ENCODE assay signal across 8 cellular contexts in genomic region chr2:675982-676646, GRCh38. TPM values are rescaled to one million over a fixed set of nuclear protein-coding genes. Genes with fewer than 3 reads are reported as not detected.
A peak's percentile ranks its signal among the peaks of the same experiment; 100 is the strongest.
DNase-seq lines count a peak whose midpoint lies in the region; ATAC-seq, FAIRE-seq and TF ChIP-seq lines count a peak whose summit lies in the region.

No MANE protein-coding gene starts in this region.

- POLR2A ChIA-PET in Caco-2 (lab: Charles Lee), result interaction anchor here (0.5 to 1.0 kb wide), 2 partner anchors 9 to 412 kb away, joined by 3 to 4 read pairs; no protein-coding TSS in a partner anchor
- POLR2A ChIA-PET in GM12878 (lab: Charles Lee), result interaction anchor here (0.5 kb wide), 1 partner anchor 148 kb away, joined by 3 read pairs; no protein-coding TSS in a partner anchor

- H3K9ac ChIP-seq in OCI-LY3 (ENCODE audit: low read length) (peak overlapping the region; percentile 45; the same call in 1 of the 2 replicates), GM12878 (ENCODE audit: control insufficient read depth, insufficient read depth, low read length) (peak overlapping the region; percentile 44; the same call in 1 of the 2 replicates)

- H3K4me3 ChIP-seq in Caco-2 (ENCODE audit: low read depth, low read length) (peak overlapping the region; percentile 81), OCI-LY3 (ENCODE audit: low read length) (peak overlapping the region; percentile 87), GM12878 (peak overlapping the region; percentile 81), iPS-18c (ENCODE audit: insufficient read depth, low read depth, low read length) (peak overlapping the region; percentile 88), small intestine (ENCODE audit: low read depth in 1 of 2, low read length in 2 of 2) (peak overlapping the region; percentile 23 to 63)

- no peak for TF ChIP-seq CTCF in Caco-2 (IDR thresholded peaks at IDR 0.05; ENCODE audit: insufficient read depth in 1 of 2, low read depth in 1 of 2, low read length in 1 of 2, severe bottlenecking in 1 of 2, unreplicated experiment in 1 of 2)
- TF ChIP-seq CTCF in OCI-LY3 (IDR thresholded peaks at IDR 0.05; ENCODE audit: low read depth, low read length), result no peak
- TF ChIP-seq CTCF in GM12878 (IDR thresholded peaks at IDR 0.05 in 2 of 3, conservative IDR thresholded peaks at IDR 0.05 in 1 of 3; ENCODE audit: control insufficient read depth in 2 of 3, extremely low read depth in 1 of 3, insufficient read depth in 1 of 3, low read depth in 3 of 3, low read length in 3 of 3), result no peak

- TF ChIP-seq EP300 in GM12878 (IDR thresholded peaks at IDR 0.05; ENCODE audit: borderline replicate concordance in 1 of 2, control insufficient read depth in 1 of 2, low read depth in 2 of 2, low read length in 2 of 2), result no peak

- no peaks in the 10 kb centered on the region for H3K9me3 ChIP-seq in Caco-2
- no peaks in the 10 kb centered on the region for H3K9me3 ChIP-seq in OCI-LY3 (ENCODE audit: insufficient read depth, low read length)
- no peaks in the 10 kb centered on the region; the same call in 2 of the 3 replicates for H3K9me3 ChIP-seq in GM12878 (replicated peaks; ENCODE audit: control insufficient read depth, insufficient read depth, low read length)
- H3K9me3 ChIP-seq in iPS-18c (ENCODE audit: control insufficient read depth, insufficient read depth, low read length), result no peaks in the 10 kb centered on the region
- no peaks in the 10 kb centered on the region for H3K9me3 ChIP-seq in small intestine (ENCODE audit: control insufficient read depth, low read depth)

- DNase-seq in Caco-2, result peak; percentile 50 to 51
- DNase-seq in GM12878 (ENCODE audit: low read depth, low spot score), result no peak
- peak; percentile 28 for DNase-seq in small intestine
- no peak for DNase-seq in SKM-1 treated with dmso at 0.1 percent for 144 hours (lab: John Stamatoyannopoulos, UW; ENCODE audit: unreplicated experiment)

- H3K27ac ChIP-seq in OCI-LY3 (ENCODE audit: low read length) (no peak overlapping the region), GM12878 (ENCODE audit: control insufficient read depth, insufficient read depth) (peak overlapping the region; percentile 42; the same call in 1 of the 2 replicates), small intestine (ENCODE audit: low read depth in 1 of 2, low read length in 1 of 2) (peak overlapping the region in 1 of 2 donors; percentile 82)

- SMC1A ChIA-PET in GM12878 (lab: Charles Lee; ENCODE audit: uncharacterized antibody, unreplicated experiment), result interaction anchor here (1.4 kb wide), 1 partner anchor 19 kb away, joined by 3 read pairs; no protein-coding TSS in a partner anchor

- H3K4me3 Mint-ChIP-seq in Caco-2 (ENCODE audit: unreplicated experiment), result peak overlapping the region; percentile 85

- H3K27me3 ChIP-seq in Caco-2 (replicated peaks; ENCODE audit: control insufficient read depth, insufficient read depth, low read length), result no peaks in the 10 kb centered on the region
- H3K27me3 ChIP-seq in OCI-LY3 (ENCODE audit: low read depth, low read length), result no peaks in the 10 kb centered on the region
- no peaks in the 10 kb centered on the region for H3K27me3 ChIP-seq in GM12878 (replicated peaks in 1 of 2; ENCODE audit: control insufficient read depth in 2 of 2, insufficient read depth in 2 of 2, low read length in 1 of 2)
- no peaks in the 10 kb centered on the region for H3K27me3 ChIP-seq in small intestine (ENCODE audit: control insufficient read depth in 2 of 2, insufficient read depth in 2 of 2, low read length in 2 of 2)

- BruUV-seq in Caco-2 (replicated peaks; lab: Mats Ljungman, UMichigan) (TSS peak; percentile 56), GM12878 (replicated peaks; lab: Mats Ljungman, UMichigan) (TSS peak; percentile 73)

- peaks cover 6% of the 10 kb centered on the region for H3K4me1 ChIP-seq in Caco-2
- peaks cover 15% of the 10 kb centered on the region for H3K4me1 ChIP-seq in OCI-LY3 (ENCODE audit: low read length)
- H3K4me1 ChIP-seq in GM12878 (ENCODE audit: control insufficient read depth, insufficient read depth, low read length), result peaks cover 10% of the 10 kb centered on the region
- peaks cover 0 to 2% of the 10 kb centered on the region in 2 donors for H3K4me1 ChIP-seq in small intestine (ENCODE audit: control insufficient read depth in 2 of 2, insufficient read depth in 1 of 2, low read depth in 1 of 2, low read length in 1 of 2)

- RAD21 ChIA-PET in GM12878 (lab: Charles Lee; ENCODE audit: unreplicated experiment), result no interaction called here

- 14% methylated on average over 18 of the region's 21 CpGs for WGBS in GM12878 (ENCODE audit: insufficient coverage, insufficient replicate concordance, low lambda C conversion rate, missing lambda C conversion rate)
- WGBS in small intestine, 3 donors, result 9 to 21% (median 16%) methylated on average over 21 of the region's 21 CpGs

- peaks cover under 1% of the 10 kb centered on the region for H3K27me3 Mint-ChIP-seq in Caco-2 (ENCODE audit: insufficient read depth, unreplicated experiment)

- no peak for TF ChIP-seq POLR2A in GM12878 (IDR thresholded peaks at IDR 0.05; ENCODE audit: low read depth, low read length)

- H3K4me1 Mint-ChIP-seq in Caco-2 (ENCODE audit: low read depth, unreplicated experiment), result peaks cover 13% of the 10 kb centered on the region

- CTCF ChIA-PET in Caco-2 (lab: Charles Lee), result interaction anchor here (1.0 to 1.1 kb wide), 2 partner anchors 9 to 64 kb away, joined by 3 read pairs; no protein-coding TSS in a partner anchor
- CTCF ChIA-PET in GM12878 (lab: Yijun Ruan, JAX), result no interaction called here

- TF ChIP-seq RAD21 in GM12878 (IDR thresholded peaks at IDR 0.05; ENCODE audit: insufficient read depth, low read depth, low read length), result no peak

- H3K79me2 ChIP-seq in OCI-LY3 (ENCODE audit: low read length) (peaks cover 45% of the 10 kb centered on the region), GM12878 (ENCODE audit: control insufficient read depth, insufficient read depth, low read length) (peaks cover 24% of the 10 kb centered on the region)

- no peaks in the 10 kb centered on the region for H3K9me3 Mint-ChIP-seq in Caco-2 (ENCODE audit: unreplicated experiment)

- peaks cover 12% of the 10 kb centered on the region for H3K36me3 Mint-ChIP-seq in Caco-2 (ENCODE audit: insufficient read depth, unreplicated experiment)

- H4K20me1 ChIP-seq in OCI-LY3 (ENCODE audit: insufficient read depth, low read length), result peaks cover 24% of the 10 kb centered on the region
- 0 out of 2 replicates have a peak, but pooled peaks cover 6% of the 10 kb centered on the region for H4K20me1 ChIP-seq in GM12878 (ENCODE audit: control insufficient read depth, insufficient read depth)

- in situ Hi-C loops in GM12878 (cut with MboI), result loop anchor here (5.0 kb wide), 1 partner anchor 409 kb away; no protein-coding TSS in a partner anchor

- FAIRE-seq in GM12878 (lab: Jason Lieb, UNC) (no peak), small intestine (lab: Jason Lieb, UNC) (no peak)

- H3K4me2 ChIP-seq in OCI-LY3 (ENCODE audit: low read length) (peak overlapping the region; percentile 81), GM12878 (ENCODE audit: control insufficient read depth, insufficient read depth) (peak overlapping the region; percentile 95)

- peak; percentile 20 for ATAC-seq in GM19397 (IDR thresholded peaks at IDR 0.05; ENCODE audit: unreplicated experiment)
- peak; percentile 21 for ATAC-seq in HG03439 (IDR thresholded peaks at IDR 0.05; ENCODE audit: unreplicated experiment)
- ATAC-seq in GM12878, result peak; percentile 50

- H2AFZ ChIP-seq in OCI-LY3 (ENCODE audit: low read depth, low read length), result no peak overlapping the region
- peak overlapping the region; percentile 69 for H2AFZ ChIP-seq in GM12878 (ENCODE audit: control insufficient read depth, low read depth, low read length)

- no peaks in the 10 kb centered on the region; the same call in none of the 2 replicates for H3K36me3 ChIP-seq in Caco-2 (ENCODE audit: control insufficient read depth, insufficient read depth, low read length)
- peaks cover 22% of the 10 kb centered on the region for H3K36me3 ChIP-seq in OCI-LY3 (replicated peaks; ENCODE audit: low read depth, low read length)
- H3K36me3 ChIP-seq in GM12878 (ENCODE audit: control insufficient read depth in 2 of 2, insufficient read depth in 2 of 2, low read length in 1 of 2), result peaks cover 2 to 10% of the 10 kb centered on the region in 2 experiments; a peak in 3 of 4 replicates
- peaks cover 0 to 6% of the 10 kb centered on the region in 2 donors for H3K36me3 ChIP-seq in small intestine (ENCODE audit: control insufficient read depth in 2 of 2, insufficient read depth in 2 of 2, low read length in 2 of 2)

- intact Hi-C loops in Caco-2 (cut with micrococcal nuclease; ENCODE audit: unreplicated experiment) (loop anchor here (1.0 to 2.0 kb wide), 2 partner anchors 65 to 412 kb away; partner anchors contain the start of genes ACP1 and SH3YL1), GM12878 (cut with micrococcal nuclease; ENCODE audit: unreplicated experiment) (no loop called here)

- peak overlapping the region; percentile 97 for H3K27ac Mint-ChIP-seq in Caco-2 (ENCODE audit: unreplicated experiment)

RNA-seq across cellular contexts. Expression of gene TMEM18, which starts 1.1 kb away (rescaled TPM):
- total RNA-seq in Caco-2 (2022) (16.5 and 22.9 TPM in 2 replicates), GM12878 (2014; rRNA removed) (11.2 and 12.7 TPM in 2 replicates), GM12878 (2014; rRNA removed; fragmentation: Illumina TruSeq; extraction: Trizol) (17.6 and 21.8 TPM in 2 replicates), GM12878 (2021) (22.3 and 23.7 TPM in 2 replicates)
- total RNA-seq in GM12878 (2013; cell fraction: nucleolus; rRNA removed), result 30.6 and 33.9 TPM in 2 replicates
- polyA plus RNA-seq in GM12878 (2011; ENCODE audit: low read depth), result 17.2 TPM
- polyA plus RNA-seq in GM12878 (2011; rRNA removed) (33.8 and 44.1 TPM in 2 replicates), GM12878 (2014; fragmentation: Illumina TruSeq; extraction: Trizol) (20.1 and 25.2 TPM in 2 replicates), GM12878 (2014; fragmentation: Nextera tagmentation; extraction: Ambion mirVana) (10 to 100 TPM; 52.0 to 56.3 TPM), GM12878 (2014; rRNA removed) (14.5 and 14.9 TPM in 2 replicates), GM12878 (2016; fragmentation: Nextera tagmentation; extraction: Ambion mirVana) (10 to 100 TPM; 26.8 to 27.0 TPM), small intestine (10 to 100 TPM; 22.1 to 26.5 (median 25.2) TPM)
- polyA plus RNA-seq in GM12878 (2011; cell fraction: cytosol; rRNA removed), result 20.6 and 21.7 TPM in 2 replicates
- polyA plus RNA-seq in GM12878 (2011; cell fraction: nucleus; rRNA removed), result 43.3 and 44.0 TPM in 2 replicates
- 22.5 and 24.7 TPM in 2 replicates for polyA plus RNA-seq in GM12878 (2012)
- polyA minus RNA-seq in GM12878 (2011; rRNA and poly(A)+ RNA removed), result 15.7 and 21.1 TPM in 2 replicates
- polyA minus RNA-seq in GM12878 (2011; cell fraction: cytosol; rRNA and poly(A)+ RNA removed), result 4.6 and 5.1 TPM in 2 replicates
- 14.6 and 25.4 TPM in 2 replicates for polyA minus RNA-seq in GM12878 (2011; cell fraction: nucleus; rRNA and poly(A)+ RNA removed)

Comparison
In these comparisons a context has a peak if more than half of its experiments do, and no peak if none do; other contexts are left out.
1. DNase-seq: peak in Caco-2 (2 of 2) and small intestine (single experiment); none in GM12878 (single experiment) and SKM-1 treated with dmso at 0.1 percent for 144 hours (single experiment).
2. Peak in every context shown above with its lines, with median percentiles within 50 percentile points of each other: H3K4me3 ChIP-seq and ATAC-seq.